ENCODE assay signal across 9 cellular contexts in the genomic region with DNA sequence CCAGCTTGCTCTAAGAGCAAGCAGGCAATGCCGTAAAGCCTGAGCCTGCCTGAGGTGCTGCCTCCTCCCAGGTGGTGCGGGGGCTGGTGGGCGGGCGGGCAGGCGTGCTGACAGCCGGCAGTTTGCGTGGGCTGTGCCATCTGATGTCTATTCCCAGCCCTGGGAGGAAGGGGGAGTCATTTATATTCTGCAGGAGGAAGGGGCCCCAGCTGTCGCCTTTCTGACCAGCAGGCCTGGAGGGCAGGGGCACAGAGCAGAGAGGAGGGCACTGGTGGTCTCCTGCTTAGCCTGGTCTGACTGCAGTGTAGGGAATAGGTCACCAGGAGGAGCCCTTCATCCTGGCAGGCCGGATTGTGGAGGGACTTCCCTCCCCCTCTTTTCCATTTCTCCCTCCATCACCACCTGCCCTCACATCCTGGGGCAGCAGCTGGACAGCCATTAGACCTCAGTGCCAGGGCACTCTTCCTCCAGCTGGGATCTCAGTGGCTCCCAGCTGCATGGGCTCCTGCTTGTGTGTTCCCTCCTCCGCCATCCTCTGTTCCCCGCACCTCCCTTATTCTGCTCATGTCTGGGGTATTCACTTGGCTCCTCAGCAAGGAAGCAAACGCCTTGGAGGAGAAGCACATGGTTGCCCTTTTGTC. TPM values are rescaled to one million over a fixed set of nuclear protein-coding genes. Genes with fewer than 3 reads are reported as not detected.
DNase-seq lines count a peak whose midpoint lies in the region; ATAC-seq, FAIRE-seq and TF ChIP-seq lines count a peak whose summit lies in the region.
"Had no signal": no experiment of that assay in that cellular context is flagged by ENCODE, and none has a peak within 500 bp of the region (broad histone marks: within the 10 kb centered on the region; RNA-seq: fewer than 3 reads in every experiment).

No MANE protein-coding gene starts in this region.

- H4K20me1 ChIP-seq in KMS-11 (ENCODE audit: insufficient read depth) (no peaks in the 10 kb centered on the region), MM.1S (ENCODE audit: insufficient read depth, low read length) (no peaks in the 10 kb centered on the region)

- ATAC-seq in sciatic nerve (peak; percentile 9), GM21526 (IDR thresholded peaks at IDR 0.05; ENCODE audit: low FRiP score, unreplicated experiment) (no peak)

- no peaks in the 10 kb centered on the region; the same call in 1 of the 2 replicates for H3K36me3 ChIP-seq in KMS-11 (ENCODE audit: insufficient read depth)
- H3K36me3 ChIP-seq in MM.1S (replicated peaks; ENCODE audit: insufficient read depth, low read length): no peaks in the 10 kb centered on the region

- no peak for FAIRE-seq in D721Med (lab: Jason Lieb, UNC)

- no peak overlapping the region for H3K27ac ChIP-seq in KMS-11
- no peak overlapping the region for H3K27ac ChIP-seq in MM.1S (ENCODE audit: low read length)

- H3K4me2 ChIP-seq in KMS-11: no peak overlapping the region
- no peak overlapping the region for H3K4me2 ChIP-seq in MM.1S (ENCODE audit: low read depth, low read length)

- no peaks in the 10 kb centered on the region for H3K9me3 ChIP-seq in MM.1S (replicated peaks; ENCODE audit: insufficient read depth, low read length)

- DNase-seq in D721Med (ENCODE audit: insufficient read length, low spot score) (no peak), epithelial cell of esophagus (ENCODE audit: low read depth) (peak; percentile 33), sciatic nerve (ENCODE audit: low spot score) (no peak), globus pallidus (ENCODE audit: low spot score) (no peak), MM.1S (no peak)
- DNase-seq: left cardiac atrium had no signal

- no peaks in the 10 kb centered on the region for H3F3A ChIP-seq in MM.1S (ENCODE audit: insufficient read depth, low read length)

- H3K79me2 ChIP-seq in KMS-11 (ENCODE audit: insufficient read depth, low read depth) (peaks cover 14% of the 10 kb centered on the region; the same call in 1 of the 2 replicates), MM.1S (ENCODE audit: low read length) (peaks cover 3% of the 10 kb centered on the region; the same call in 1 of the 2 replicates)

- peak; percentile 53 for TF ChIP-seq CTCF in D721Med (IDR thresholded peaks at IDR 0.05; ENCODE audit: insufficient read depth, missing control alignments)
- peak; percentile 70 for TF ChIP-seq CTCF in KMS-11 (conservative IDR thresholded peaks at IDR 0.05; ENCODE audit: low read depth, low read length)
- peak; percentile 54; the same call in 1 of the 2 replicates for TF ChIP-seq CTCF in WI38 (IDR thresholded peaks at IDR 0.05; ENCODE audit: low read depth, low read length)
- peak; percentile 66 for TF ChIP-seq CTCF in epithelial cell of esophagus (IDR thresholded peaks at IDR 0.05; ENCODE audit: insufficient read depth, low read depth, low read length, missing control alignments)
- TF ChIP-seq CTCF in MM.1S (IDR thresholded peaks at IDR 0.05; ENCODE audit: low read length): no peak

- H2AFZ ChIP-seq in KMS-11 (ENCODE audit: low read depth): no peak overlapping the region
- no peak overlapping the region for H2AFZ ChIP-seq in MM.1S (ENCODE audit: low read length)

- no peaks in the 10 kb centered on the region for H3K27me3 ChIP-seq in KMS-11 (ENCODE audit: insufficient read depth, low read depth)
- no peaks in the 10 kb centered on the region for H3K27me3 ChIP-seq in MM.1S (replicated peaks; ENCODE audit: insufficient read depth, low read length)

- intact Hi-C loops in sciatic nerve (cut with DNase I): no loop called here

- H3K9ac ChIP-seq in KMS-11: no peak overlapping the region
- H3K9ac ChIP-seq in MM.1S (ENCODE audit: low read length): no peak overlapping the region

- H3K4me3 ChIP-seq in KMS-11 (IDR thresholded peaks at IDR 0.05; ENCODE audit: insufficient read depth, low read depth, low read length): no peak overlapping the region
- H3K4me3 ChIP-seq in WI38 (ENCODE audit: low read depth, low read length): no peak overlapping the region
- H3K4me3 ChIP-seq in epithelial cell of esophagus (ENCODE audit: low read length): no peak overlapping the region
- no peak overlapping the region for H3K4me3 ChIP-seq in MM.1S (ENCODE audit: low read length)

- H3K4me1 ChIP-seq in KMS-11 (ENCODE audit: low read depth, poor library complexity, severe bottlenecking) (peaks cover 15% of the 10 kb centered on the region), MM.1S (ENCODE audit: low read length) (0 out of 2 replicates have a peak, but pooled peaks cover 2% of the 10 kb centered on the region)

- no peaks in the 10 kb centered on the region for H3K9me2 ChIP-seq in MM.1S (replicated peaks; ENCODE audit: insufficient read depth, low read length)

RNA-seq across cellular contexts. Expression of a gene that starts 4.4 kb away (rescaled TPM):
- 7.6 TPM for total RNA-seq in sciatic nerve

RNA-seq across cellular contexts. Expression of a gene that starts 11.2 kb away (rescaled TPM):
- total RNA-seq in sciatic nerve: 15.6 TPM

RNA-seq across cellular contexts. Expression of a gene that starts 14.6 kb away (rescaled TPM):
- 5.0 TPM for total RNA-seq in sciatic nerve

RNA-seq across cellular contexts. Expression of a gene that starts 31.9 kb away (rescaled TPM):
- 4.2 TPM for total RNA-seq in sciatic nerve

RNA-seq across cellular contexts. Expression of a gene that starts 41.4 kb away (rescaled TPM):
- total RNA-seq in sciatic nerve: not detected
